2 cellular contexts compared by ENCODE assay signal in the genomic region with DNA sequence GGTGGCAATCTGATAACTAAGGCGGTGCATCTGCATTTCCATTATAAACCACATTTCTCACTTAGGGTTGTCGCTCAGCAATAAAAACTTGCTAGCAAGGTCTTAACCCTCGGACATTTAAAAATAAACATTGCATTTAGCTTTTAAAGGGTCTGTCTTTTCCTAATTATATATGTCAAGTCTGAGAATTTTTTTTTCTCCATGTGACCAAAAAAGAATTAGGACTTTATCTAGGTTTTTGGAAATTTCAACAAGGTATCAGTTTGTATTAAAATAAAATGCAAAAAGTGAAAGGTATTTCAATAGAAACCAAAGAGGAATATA.
TF ChIP-seq lines count a peak whose summit lies in the region.

No MANE protein-coding gene starts in this region.

TF ChIP-seq in HepG2, 621 proteins besides CTCF, POLR2A, EP300 and RAD21 (continues in another document):
- TF ChIP-seq ZBTB7A (CRISPR knock-in tag; IDR thresholded peaks at IDR 0.05), result no peak
- TF ChIP-seq, protein P1, sequence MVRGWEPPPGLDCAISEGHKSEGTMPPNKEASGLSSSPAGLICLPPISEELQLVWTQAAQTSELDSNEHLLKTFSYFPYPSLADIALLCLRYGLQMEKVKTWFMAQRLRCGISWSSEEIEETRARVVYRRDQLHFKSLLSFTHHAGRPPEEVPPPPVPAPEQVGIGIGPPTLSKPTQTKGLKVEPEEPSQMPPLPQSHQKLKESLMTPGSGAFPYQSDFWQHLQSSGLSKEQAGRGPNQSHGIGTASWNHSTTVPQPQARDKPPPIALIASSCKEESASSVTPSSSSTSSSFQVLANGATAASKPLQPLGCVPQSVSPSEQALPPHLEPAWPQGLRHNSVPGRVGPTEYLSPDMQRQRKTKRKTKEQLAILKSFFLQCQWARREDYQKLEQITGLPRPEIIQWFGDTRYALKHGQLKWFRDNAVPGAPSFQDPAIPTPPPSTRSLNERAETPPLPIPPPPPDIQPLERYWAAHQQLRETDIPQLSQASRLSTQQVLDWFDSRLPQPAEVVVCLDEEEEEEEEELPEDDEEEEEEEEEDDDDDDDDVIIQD (CRISPR knock-in tag; IDR thresholded peaks at IDR 0.05; ENCODE audit: low read depth), result no peak
- TF ChIP-seq EED (CRISPR knock-in tag; IDR thresholded peaks at IDR 0.05), result no peak
- TF ChIP-seq, protein P2, sequence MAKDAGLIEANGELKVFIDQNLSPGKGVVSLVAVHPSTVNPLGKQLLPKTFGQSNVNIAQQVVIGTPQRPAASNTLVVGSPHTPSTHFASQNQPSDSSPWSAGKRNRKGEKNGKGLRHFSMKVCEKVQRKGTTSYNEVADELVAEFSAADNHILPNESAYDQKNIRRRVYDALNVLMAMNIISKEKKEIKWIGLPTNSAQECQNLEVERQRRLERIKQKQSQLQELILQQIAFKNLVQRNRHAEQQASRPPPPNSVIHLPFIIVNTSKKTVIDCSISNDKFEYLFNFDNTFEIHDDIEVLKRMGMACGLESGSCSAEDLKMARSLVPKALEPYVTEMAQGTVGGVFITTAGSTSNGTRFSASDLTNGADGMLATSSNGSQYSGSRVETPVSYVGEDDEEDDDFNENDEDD (CRISPR knock-in tag; IDR thresholded peaks at IDR 0.05; ENCODE audit: borderline replicate concordance), result no peak
- no peak for TF ChIP-seq ZNF446 (CRISPR knock-in tag; IDR thresholded peaks at IDR 0.05)
- no peak for TF ChIP-seq ZFP90 (CRISPR knock-in tag; IDR thresholded peaks at IDR 0.05; ENCODE audit: borderline replicate concordance)
- no peak for TF ChIP-seq SMAD1 (CRISPR knock-in tag; IDR thresholded peaks at IDR 0.05; ENCODE audit: borderline replicate concordance, low read depth)
- TF ChIP-seq, protein P3, sequence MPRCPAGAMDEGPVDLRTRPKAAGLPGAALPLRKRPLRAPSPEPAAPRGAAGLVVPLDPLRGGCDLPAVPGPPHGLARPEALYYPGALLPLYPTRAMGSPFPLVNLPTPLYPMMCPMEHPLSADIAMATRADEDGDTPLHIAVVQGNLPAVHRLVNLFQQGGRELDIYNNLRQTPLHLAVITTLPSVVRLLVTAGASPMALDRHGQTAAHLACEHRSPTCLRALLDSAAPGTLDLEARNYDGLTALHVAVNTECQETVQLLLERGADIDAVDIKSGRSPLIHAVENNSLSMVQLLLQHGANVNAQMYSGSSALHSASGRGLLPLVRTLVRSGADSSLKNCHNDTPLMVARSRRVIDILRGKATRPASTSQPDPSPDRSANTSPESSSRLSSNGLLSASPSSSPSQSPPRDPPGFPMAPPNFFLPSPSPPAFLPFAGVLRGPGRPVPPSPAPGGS (CRISPR knock-in tag; IDR thresholded peaks at IDR 0.05), result no peak
- no peak for TF ChIP-seq ZNF577 (CRISPR knock-in tag; IDR thresholded peaks at IDR 0.05; ENCODE audit: borderline replicate concordance, low read depth)
- TF ChIP-seq RBM22 (optimal IDR thresholded peaks at IDR 0.05; ENCODE audit: low read length), result no peak
- no peak for TF ChIP-seq ZNF44 (CRISPR knock-in tag; IDR thresholded peaks at IDR 0.05)
- TF ChIP-seq, protein P4, sequence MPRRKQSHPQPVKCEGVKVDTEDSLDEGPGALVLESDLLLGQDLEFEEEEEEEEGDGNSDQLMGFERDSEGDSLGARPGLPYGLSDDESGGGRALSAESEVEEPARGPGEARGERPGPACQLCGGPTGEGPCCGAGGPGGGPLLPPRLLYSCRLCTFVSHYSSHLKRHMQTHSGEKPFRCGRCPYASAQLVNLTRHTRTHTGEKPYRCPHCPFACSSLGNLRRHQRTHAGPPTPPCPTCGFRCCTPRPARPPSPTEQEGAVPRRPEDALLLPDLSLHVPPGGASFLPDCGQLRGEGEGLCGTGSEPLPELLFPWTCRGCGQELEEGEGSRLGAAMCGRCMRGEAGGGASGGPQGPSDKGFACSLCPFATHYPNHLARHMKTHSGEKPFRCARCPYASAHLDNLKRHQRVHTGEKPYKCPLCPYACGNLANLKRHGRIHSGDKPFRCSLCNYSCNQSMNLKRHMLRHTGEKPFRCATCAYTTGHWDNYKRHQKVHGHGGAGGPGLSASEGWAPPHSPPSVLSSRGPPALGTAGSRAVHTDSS (CRISPR knock-in tag; conservative IDR thresholded peaks at IDR 0.05), result no peak
- TF ChIP-seq PCBP1 (IDR thresholded peaks at IDR 0.05; ENCODE audit: borderline replicate concordance, low read depth, low read length), result no peak
- no peak for TF ChIP-seq ZNF713 (CRISPR knock-in tag; IDR thresholded peaks at IDR 0.05)
- TF ChIP-seq, protein P5, sequence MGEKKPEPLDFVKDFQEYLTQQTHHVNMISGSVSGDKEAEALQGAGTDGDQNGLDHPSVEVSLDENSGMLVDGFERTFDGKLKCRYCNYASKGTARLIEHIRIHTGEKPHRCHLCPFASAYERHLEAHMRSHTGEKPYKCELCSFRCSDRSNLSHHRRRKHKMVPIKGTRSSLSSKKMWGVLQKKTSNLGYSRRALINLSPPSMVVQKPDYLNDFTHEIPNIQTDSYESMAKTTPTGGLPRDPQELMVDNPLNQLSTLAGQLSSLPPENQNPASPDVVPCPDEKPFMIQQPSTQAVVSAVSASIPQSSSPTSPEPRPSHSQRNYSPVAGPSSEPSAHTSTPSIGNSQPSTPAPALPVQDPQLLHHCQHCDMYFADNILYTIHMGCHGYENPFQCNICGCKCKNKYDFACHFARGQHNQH (CRISPR knock-in tag; IDR thresholded peaks at IDR 0.05), result 0 out of 2 replicates have a peak, but pooled peaks have one; percentile 4
- no peak for TF ChIP-seq TCF7 (IDR thresholded peaks at IDR 0.05; ENCODE audit: low read depth)
- 0 out of 2 replicates have a peak, but pooled peaks have one; percentile 6 for TF ChIP-seq ZBTB7B (CRISPR knock-in tag; IDR thresholded peaks at IDR 0.05)
- TF ChIP-seq TARDBP (CRISPR knock-in tag; IDR thresholded peaks at IDR 0.05), result no peak
- TF ChIP-seq NCOA2 (CRISPR knock-in tag; IDR thresholded peaks at IDR 0.05), result 0 out of 2 replicates have a peak, but pooled peaks have one; percentile 8
- TF ChIP-seq, protein P6, sequence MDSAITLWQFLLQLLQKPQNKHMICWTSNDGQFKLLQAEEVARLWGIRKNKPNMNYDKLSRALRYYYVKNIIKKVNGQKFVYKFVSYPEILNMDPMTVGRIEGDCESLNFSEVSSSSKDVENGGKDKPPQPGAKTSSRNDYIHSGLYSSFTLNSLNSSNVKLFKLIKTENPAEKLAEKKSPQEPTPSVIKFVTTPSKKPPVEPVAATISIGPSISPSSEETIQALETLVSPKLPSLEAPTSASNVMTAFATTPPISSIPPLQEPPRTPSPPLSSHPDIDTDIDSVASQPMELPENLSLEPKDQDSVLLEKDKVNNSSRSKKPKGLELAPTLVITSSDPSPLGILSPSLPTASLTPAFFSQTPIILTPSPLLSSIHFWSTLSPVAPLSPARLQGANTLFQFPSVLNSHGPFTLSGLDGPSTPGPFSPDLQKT (CRISPR knock-in tag; IDR thresholded peaks at IDR 0.05; ENCODE audit: borderline replicate concordance), result no peak
- 0 out of 2 replicates have a peak, but pooled peaks have one; percentile 16 for TF ChIP-seq NAIF1 (CRISPR knock-in tag; IDR thresholded peaks at IDR 0.05; ENCODE audit: borderline replicate concordance)
- no peak for TF ChIP-seq NRL (CRISPR knock-in tag; IDR thresholded peaks at IDR 0.05; ENCODE audit: borderline replicate concordance)
- TF ChIP-seq SNAPC2 (CRISPR knock-in tag; IDR thresholded peaks at IDR 0.05), result no peak
- 0 out of 2 replicates have a peak, but pooled peaks have one; percentile 13 for TF ChIP-seq HMG20A (CRISPR knock-in tag; IDR thresholded peaks at IDR 0.05; ENCODE audit: borderline replicate concordance)
- no peak for TF ChIP-seq HNRNPK (IDR thresholded peaks at IDR 0.05; ENCODE audit: low read depth, low read length, poor library complexity, severe bottlenecking)
- no peak for TF ChIP-seq SP2 (CRISPR knock-in tag; IDR thresholded peaks at IDR 0.05)

TF ChIP-seq in K562, 482 proteins besides CTCF, POLR2A, EP300 and RAD21:
- no peak for TF ChIP-seq TAF9B (IDR thresholded peaks at IDR 0.05; ENCODE audit: partially characterized antibody)
- TF ChIP-seq SMARCE1 (IDR thresholded peaks at IDR 0.05), result no peak
- TF ChIP-seq, protein P7, sequence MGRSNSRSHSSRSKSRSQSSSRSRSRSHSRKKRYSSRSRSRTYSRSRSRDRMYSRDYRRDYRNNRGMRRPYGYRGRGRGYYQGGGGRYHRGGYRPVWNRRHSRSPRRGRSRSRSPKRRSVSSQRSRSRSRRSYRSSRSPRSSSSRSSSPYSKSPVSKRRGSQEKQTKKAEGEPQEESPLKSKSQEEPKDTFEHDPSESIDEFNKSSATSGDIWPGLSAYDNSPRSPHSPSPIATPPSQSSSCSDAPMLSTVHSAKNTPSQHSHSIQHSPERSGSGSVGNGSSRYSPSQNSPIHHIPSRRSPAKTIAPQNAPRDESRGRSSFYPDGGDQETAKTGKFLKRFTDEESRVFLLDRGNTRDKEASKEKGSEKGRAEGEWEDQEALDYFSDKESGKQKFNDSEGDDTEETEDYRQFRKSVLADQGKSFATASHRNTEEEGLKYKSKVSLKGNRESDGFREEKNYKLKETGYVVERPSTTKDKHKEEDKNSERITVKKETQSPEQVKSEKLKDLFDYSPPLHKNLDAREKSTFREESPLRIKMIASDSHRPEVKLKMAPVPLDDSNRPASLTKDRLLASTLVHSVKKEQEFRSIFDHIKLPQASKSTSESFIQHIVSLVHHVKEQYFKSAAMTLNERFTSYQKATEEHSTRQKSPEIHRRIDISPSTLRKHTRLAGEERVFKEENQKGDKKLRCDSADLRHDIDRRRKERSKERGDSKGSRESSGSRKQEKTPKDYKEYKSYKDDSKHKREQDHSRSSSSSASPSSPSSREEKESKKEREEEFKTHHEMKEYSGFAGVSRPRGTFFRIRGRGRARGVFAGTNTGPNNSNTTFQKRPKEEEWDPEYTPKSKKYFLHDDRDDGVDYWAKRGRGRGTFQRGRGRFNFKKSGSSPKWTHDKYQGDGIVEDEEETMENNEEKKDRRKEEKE (IDR thresholded peaks at IDR 0.05; ENCODE audit: borderline replicate concordance in 1 of 2, control insufficient read depth in 1 of 2, low read depth in 2 of 2, low read length in 1 of 2), result no peak
- no peak for TF ChIP-seq CTBP1 (IDR thresholded peaks at IDR 0.05; ENCODE audit: borderline replicate concordance)
- TF ChIP-seq TEAD4 (IDR thresholded peaks at IDR 0.05; ENCODE audit: low read length), result peak; percentile 42; the same call in 1 of the 2 replicates
- no peak for TF ChIP-seq TEAD4 (CRISPR knock-in tag; IDR thresholded peaks at IDR 0.05; ENCODE audit: borderline replicate concordance)
- TF ChIP-seq, protein P8, sequence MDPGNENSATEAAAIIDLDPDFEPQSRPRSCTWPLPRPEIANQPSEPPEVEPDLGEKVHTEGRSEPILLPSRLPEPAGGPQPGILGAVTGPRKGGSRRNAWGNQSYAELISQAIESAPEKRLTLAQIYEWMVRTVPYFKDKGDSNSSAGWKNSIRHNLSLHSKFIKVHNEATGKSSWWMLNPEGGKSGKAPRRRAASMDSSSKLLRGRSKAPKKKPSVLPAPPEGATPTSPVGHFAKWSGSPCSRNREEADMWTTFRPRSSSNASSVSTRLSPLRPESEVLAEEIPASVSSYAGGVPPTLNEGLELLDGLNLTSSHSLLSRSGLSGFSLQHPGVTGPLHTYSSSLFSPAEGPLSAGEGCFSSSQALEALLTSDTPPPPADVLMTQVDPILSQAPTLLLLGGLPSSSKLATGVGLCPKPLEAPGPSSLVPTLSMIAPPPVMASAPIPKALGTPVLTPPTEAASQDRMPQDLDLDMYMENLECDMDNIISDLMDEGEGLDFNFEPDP (CRISPR knock-in tag; IDR thresholded peaks at IDR 0.05), result no peak
- no peak for TF ChIP-seq OTX1 (CRISPR knock-in tag; IDR thresholded peaks at IDR 0.05)
- no peak; the same call in 1 of the 2 replicates for TF ChIP-seq TCF3 (CRISPR knock-in tag; IDR thresholded peaks at IDR 0.05)
